ENCODE assay signal across 8 cellular contexts in the genomic region with DNA sequence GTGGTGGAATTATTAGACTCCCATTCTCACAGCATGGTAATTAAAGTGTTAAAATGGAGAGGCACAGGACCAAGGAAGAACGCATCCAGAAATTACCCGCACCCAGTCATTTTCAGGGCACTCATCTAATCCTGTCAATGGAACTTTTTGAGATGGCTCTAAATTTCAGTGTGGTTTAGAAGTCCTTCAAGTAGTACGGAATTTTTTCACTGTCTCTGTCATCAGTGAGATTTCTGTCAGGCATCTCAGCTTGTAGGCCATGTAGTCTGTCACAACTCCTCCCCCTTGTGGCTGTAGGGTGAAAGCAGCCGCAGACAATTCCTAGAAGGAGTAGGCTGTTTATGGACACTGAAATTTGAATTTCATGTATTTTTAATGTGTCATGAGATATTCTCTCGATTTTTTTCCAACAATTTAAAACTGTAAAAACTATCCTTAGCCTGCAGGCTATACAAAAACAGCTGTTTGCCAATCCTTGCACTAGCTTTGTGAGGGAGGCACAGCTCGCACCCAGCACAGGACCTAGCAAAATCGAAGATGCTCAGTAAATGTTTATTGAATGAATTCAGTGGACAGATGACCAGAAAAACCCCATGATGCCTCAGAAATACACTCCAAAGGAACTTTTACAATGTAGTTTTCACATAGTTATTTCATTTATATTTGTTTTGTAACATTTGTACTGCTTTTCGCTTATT. TPM values are rescaled to one million over a fixed set of nuclear protein-coding genes. Genes with fewer than 3 reads are reported as not detected.
DNase-seq lines count a peak whose midpoint lies in the region; ATAC-seq and TF ChIP-seq lines count a peak whose summit lies in the region.

No MANE protein-coding gene starts in this region.

- TF ChIP-seq CTCF in HFFc6 (IDR thresholded peaks at IDR 0.05) (peak; percentile 86), VCaP (conservative IDR thresholded peaks at IDR 0.05) (peak; percentile 87)

- no peak for ATAC-seq in GM19324 (IDR thresholded peaks at IDR 0.05; ENCODE audit: low FRiP score, unreplicated experiment)

- peak overlapping the region; percentile 14; the same call in 1 of the 2 replicates for H3K27ac Mint-ChIP-seq in HFFc6

- peak; percentile 35 for DNase-seq in ELF-1 (ENCODE audit: low read depth, low spot score)
- peak; percentile 81 for DNase-seq in HFFc6
- DNase-seq in NCI-H2196 treated with DMSO at 0.1 percent for 48 hours (lab: John Stamatoyannopoulos, UW; ENCODE audit: unreplicated experiment), result peak; percentile 52
- peak; percentile 82 for DNase-seq in cerebellar cortex (ENCODE audit: low spot score)
- DNase-seq in kidney glomerular epithelial cell (lab: John Stamatoyannopoulos, UW), result peak; percentile 54
- peak; percentile 53 for DNase-seq in stimulated activated CD4-positive, alpha-beta T cell treated with anti-CD3 and anti-CD28 coated beads, Interleukin-4, amount 100 ng/mL, for 1 hour

- peak overlapping the region; percentile 49; the same call in 1 of the 2 replicates for H3K27ac ChIP-seq in VCaP

- H3K36me3 Mint-ChIP-seq in HFFc6 (ENCODE audit: low read depth), result no peaks in the 10 kb centered on the region

- H3K4me3 Mint-ChIP-seq in HFFc6, result no peak overlapping the region

- no peaks in the 10 kb centered on the region for H3K27me3 Mint-ChIP-seq in HFFc6 (ENCODE audit: insufficient read depth)

- no peaks in the 10 kb centered on the region for H3K9me3 Mint-ChIP-seq in HFFc6

- H3K4me1 Mint-ChIP-seq in HFFc6 (ENCODE audit: low read depth), result peaks cover 8% of the 10 kb centered on the region

RNA-seq across cellular contexts. Expression of a gene that starts 6.6 kb away (rescaled TPM):
- total RNA-seq in HFFc6 (2021; fragmentation: NEBNext Ultra II Directional; extraction: Animal tissue kit (Norgen Biotek cat#: 25700)), result 10 to 100 TPM; 34.3 to 42.8 (median 36.0) TPM

RNA-seq across cellular contexts. Expression of a gene that starts 43.8 kb away (rescaled TPM):
- total RNA-seq in HFFc6 (2021; fragmentation: NEBNext Ultra II Directional; extraction: Animal tissue kit (Norgen Biotek cat#: 25700)), result 10 to 100 TPM; 16.1 to 21.0 (median 18.4) TPM
